ENCODE assay signal across 8 cellular contexts in the genomic region with DNA sequence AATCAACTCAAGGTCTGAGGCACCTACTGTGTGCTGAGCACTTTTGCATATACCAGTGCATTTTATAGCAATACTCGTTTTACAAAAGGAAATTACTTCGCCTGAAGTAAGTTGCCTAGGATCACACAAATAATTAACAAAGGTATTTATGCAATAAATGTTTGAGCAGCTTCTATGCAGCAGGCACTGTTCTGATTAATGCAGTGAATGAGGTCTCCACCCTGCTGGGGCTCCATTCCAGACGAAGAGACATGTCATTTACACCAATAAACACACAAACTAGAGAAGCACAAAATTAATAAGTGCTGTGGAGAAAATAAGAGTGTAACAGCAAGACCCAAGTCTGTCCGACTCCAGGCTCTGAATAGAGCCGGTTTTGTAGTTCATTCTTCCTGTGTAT. TPM values are rescaled to one million over a fixed set of nuclear protein-coding genes. Genes with fewer than 3 reads are reported as not detected.
A peak's percentile ranks its signal among the peaks of the same experiment; 100 is the strongest.
DNase-seq lines count a peak whose midpoint lies in the region; ATAC-seq, FAIRE-seq and TF ChIP-seq lines count a peak whose summit lies in the region.

No MANE protein-coding gene starts in this region.

- H3K36me3 ChIP-seq in A673 (ENCODE audit: insufficient read depth, low read length, poor library complexity, severe bottlenecking) (no peaks in the 10 kb centered on the region), HAP-1 (replicated peaks) (no peaks in the 10 kb centered on the region), bronchial epithelial cell (ENCODE audit: control insufficient read depth, insufficient read depth, low read length) (no peaks in the 10 kb centered on the region), mucosa of rectum (ENCODE audit: control insufficient read depth in 2 of 2, insufficient read depth in 2 of 2, low read length in 2 of 2) (no peaks in the 10 kb centered on the region), pancreas (no peaks in the 10 kb centered on the region)

- H3K4me1 ChIP-seq in A673 (ENCODE audit: insufficient read depth, low read length, poor library complexity, severe bottlenecking): no peaks in the 10 kb centered on the region
- peaks cover 2% of the 10 kb centered on the region; the same call in 1 of the 2 replicates for H3K4me1 ChIP-seq in HAP-1
- H3K4me1 ChIP-seq in mucosa of rectum (ENCODE audit: control insufficient read depth in 2 of 2, insufficient read depth in 2 of 2, low read length in 2 of 2): no peaks in the 10 kb centered on the region
- H3K4me1 ChIP-seq in pancreas: no peaks in the 10 kb centered on the region

- POLR2A ChIA-PET in A673 (lab: Charles Lee; ENCODE audit: low non-redundant PET): no interaction called here

- WGBS in pancreas, 2 donors: 29 to 36% methylated on average over 5 of the region's 5 CpGs

- no peak overlapping the region for H3K27ac Mint-ChIP-seq in HFFc6

- FAIRE-seq in bronchial epithelial cell (lab: Jason Lieb, UNC) (no peak), pancreas (lab: Jason Lieb, UNC) (no peak)

- no peak overlapping the region for H3K4me3 Mint-ChIP-seq in HFFc6

- intact Hi-C loops in A673 (cut with micrococcal nuclease; ENCODE audit: unreplicated experiment) (no loop called here), pancreas (cut with DNase I) (no loop called here)

- in situ Hi-C loops in HAP-1 (cut with MboI; ENCODE audit: low sequenced_read_pairs): no loop called here

- no peak for ATAC-seq in pancreas
- ATAC-seq in GM21528 (IDR thresholded peaks at IDR 0.05; ENCODE audit: low FRiP score, unreplicated experiment): no peak

- BruUV-seq in A673 (replicated peaks; lab: Mats Ljungman, UMichigan): no TSS peak

- CTCF ChIA-PET in A673 (lab: Charles Lee): interaction anchor here (0.6 to 1.5 kb wide), 13 partner anchors 9 to 991 kb away, joined by 3 to 9 read pairs (median 4); no protein-coding TSS in a partner anchor

- no peak for TF ChIP-seq CTCF in A673 (conservative IDR thresholded peaks at IDR 0.05; ENCODE audit: low read depth, low read length)
- TF ChIP-seq CTCF in bronchial epithelial cell (IDR thresholded peaks at IDR 0.05; ENCODE audit: insufficient read depth, low read length, severe bottlenecking): no peak
- TF ChIP-seq CTCF in pancreas (IDR thresholded peaks at IDR 0.05): no peak
- no peak for TF ChIP-seq CTCF in HFFc6 (IDR thresholded peaks at IDR 0.05)

- no peaks in the 10 kb centered on the region for H3K9me3 ChIP-seq in A673 (ENCODE audit: low read depth, low read length, poor library complexity, severe bottlenecking)
- H3K9me3 ChIP-seq in HAP-1: no peaks in the 10 kb centered on the region
- H3K9me3 ChIP-seq in mucosa of rectum (ENCODE audit: control insufficient read depth in 2 of 2, low read length in 2 of 2): no peaks in the 10 kb centered on the region
- no peaks in the 10 kb centered on the region for H3K9me3 ChIP-seq in pancreas

- H3K27me3 Mint-ChIP-seq in HFFc6 (ENCODE audit: insufficient read depth): peaks cover 4% of the 10 kb centered on the region; the same call in 1 of the 2 replicates

- H3K9ac ChIP-seq in mucosa of rectum (ENCODE audit: low read depth in 1 of 2, low read length in 2 of 2): no peak overlapping the region

- H3K27me3 ChIP-seq in A673 (replicated peaks; ENCODE audit: insufficient read depth, low read depth, low read length, poor library complexity) (no peaks in the 10 kb centered on the region), HAP-1 (ENCODE audit: low read depth) (peaks cover 6% of the 10 kb centered on the region), bronchial epithelial cell (ENCODE audit: control insufficient read depth, insufficient read depth, low read length) (no peaks in the 10 kb centered on the region), mucosa of rectum (ENCODE audit: control insufficient read depth in 2 of 2, insufficient read depth in 2 of 2, low read length in 2 of 2) (peaks cover 4 to 5% of the 10 kb centered on the region in 2 donors), pancreas (no peaks in the 10 kb centered on the region)

- H3K9me3 Mint-ChIP-seq in HFFc6: no peaks in the 10 kb centered on the region

- no peaks in the 10 kb centered on the region for H3K36me3 Mint-ChIP-seq in HFFc6 (ENCODE audit: low read depth)

- H3K27ac ChIP-seq in A673 (ENCODE audit: low read depth, low read length, poor library complexity, severe bottlenecking) (no peak overlapping the region), mucosa of rectum (ENCODE audit: low read depth in 2 of 2, low read length in 2 of 2) (no peak overlapping the region), pancreas (no peak overlapping the region)

- H3K4me3 ChIP-seq in A673 (ENCODE audit: low read depth, low read length, poor library complexity, severe bottlenecking) (peak overlapping the region; percentile 42), HAP-1 (peak overlapping the region; percentile 32), bronchial epithelial cell (ENCODE audit: low read depth, low read length) (peak overlapping the region; percentile 5), mucosa of rectum (ENCODE audit: low read length in 2 of 2) (peak overlapping the region; percentile 37 to 56), pancreas (peak overlapping the region in 2 of 4 donors; percentile 2 to 32)

- no peak for DNase-seq in A673 (ENCODE audit: low spot score)
- DNase-seq in HAP-1 (ENCODE audit: low spot score in 2 of 2): no peak
- DNase-seq in bronchial epithelial cell (ENCODE audit: low read depth): no peak
- DNase-seq in pancreas: no peak
- DNase-seq in SIG-M5 (lab: John Stamatoyannopoulos, UW): no peak
- no peak for DNase-seq in HFFc6

- peaks cover 32% of the 10 kb centered on the region for H3K4me1 Mint-ChIP-seq in HFFc6 (ENCODE audit: low read depth)

RNA-seq across cellular contexts. Expression of gene NOX5, which starts 17.5 kb away (rescaled TPM):
- not detected in 2 replicates for total RNA-seq in A673 (2021)
- total RNA-seq in bronchial epithelial cell: under 0.01 TPM in 1 of 2 replicates, not detected in the other
- total RNA-seq in pancreas: under 1 TPM in 3 of 6 donors, not detected in 3; 0.05 to 0.14 (median 0.12) TPM
- polyA plus RNA-seq in pancreas: under 1 TPM; 0.04 to 0.26 TPM
- total RNA-seq in HFFc6 (2021; fragmentation: NEBNext Ultra II Directional; extraction: Animal tissue kit (Norgen Biotek cat#: 25700)): under 1 TPM; 0.19 to 0.77 (median 0.64) TPM
